In the genomic region with DNA sequence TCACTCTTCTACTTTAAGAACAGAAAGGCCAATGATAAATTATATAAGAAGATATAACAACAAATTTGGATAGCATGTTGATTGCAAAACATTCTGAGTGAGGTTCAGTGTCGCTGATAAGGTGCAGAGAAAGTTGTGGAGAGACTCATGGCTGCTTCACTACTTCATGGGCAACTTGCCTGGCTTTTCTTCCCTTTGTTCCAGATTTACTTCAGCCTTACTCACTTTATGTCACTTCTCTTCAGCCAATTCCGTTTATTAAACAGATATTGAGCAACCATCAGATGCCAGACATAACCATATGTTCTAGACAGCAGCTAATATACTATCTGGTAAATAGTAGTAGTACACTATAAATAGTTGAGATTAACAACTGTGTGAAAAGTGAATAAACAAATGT, we compare ENCODE assay signal across 32 cellular contexts.
"Had no signal": no experiment of that assay in that cellular context is flagged by ENCODE, and none has a peak within 500 bp of the region (broad histone marks: within the 10 kb centered on the region; RNA-seq: fewer than 3 reads in every experiment).

No MANE protein-coding gene starts in this region.

- H3K9me3 Mint-ChIP-seq: activated B cell treated with CpG ODN at 0.5 μM for 24 hours; activated CD8-positive, alpha-beta T cell treated with anti-CD3 and anti-CD28 coated beads for 36 hours; activated T-helper 17 cell treated with anti-CD3 and anti-CD28 coated beads, Interleukin-2, amount 50 U/mL, for 72 hours had no signal

- H3K27me3 Mint-ChIP-seq: activated B cell treated with CpG ODN at 0.5 μM for 24 hours had no signal

- DNase-seq: activated B cell treated with CpG ODN at 0.5 μM for 24 hours; activated CD4-positive, alpha-beta T cell treated with anti-CD3 and anti-CD28 coated beads for 48 hours; activated CD4-positive, alpha-beta T cell treated with anti-CD3 and anti-CD28 coated beads, Interleukin-2, amount 50 U/mL, for 1 hour; activated CD4-positive, alpha-beta T cell treated with anti-CD3 and anti-CD28 coated beads, Interleukin-2, amount 50 U/mL, for 48 hours; activated CD8-positive, alpha-beta memory T cell treated with anti-CD3 and anti-CD28 coated beads for 24 hours; activated CD8-positive, alpha-beta T cell treated with anti-CD3 and anti-CD28 coated beads for 36 hours; activated effector memory CD4-positive, alpha-beta T cell treated with Interleukin-2 at 50 U/mL for 16 hours; activated gamma-delta T cell treated with Interleukin-2 at 50 U/mL for 16 hours; activated naive CD4-positive, alpha-beta T cell treated with anti-CD3 and anti-CD28 coated beads, Interleukin-2, amount 50 U/mL, for 16 hours; activated naive CD4-positive, alpha-beta T cell treated with Interleukin-2 at 50 U/mL for 16 hours; activated T-cell treated with anti-CD3 and anti-CD28 coated beads, Interleukin-2, amount 50 U/mL, for 4 hours; amniotic stem cell; anterior cingulate cortex; body of pancreas; central memory CD4-positive, alpha-beta T cell; cerebellar nuclear complex; colonic mucosa; effector CD8-positive, alpha-beta T cell; esophagus squamous epithelium; foreskin fibroblast; glutamatergic neuron; heart right ventricle; T-cell; T1000; WERI-Rb-1 had no signal

- H3K9me3 ChIP-seq: body of pancreas, colonic mucosa had no signal

- H3K36me3 Mint-ChIP-seq: activated naive CD8-positive, alpha-beta T cell; T-cell had no signal

- ATAC-seq: activated CD4-positive, CD25-positive, alpha-beta regulatory T cell treated with anti-CD3 and anti-CD28 coated beads, Interleukin-2, amount 50 U/mL, for 24 hours; activated CD8-positive, alpha-beta T cell treated with anti-CD3 and anti-CD28 coated beads for 36 hours; activated T-cell treated with anti-CD3 and anti-CD28 coated beads, Interleukin-2, amount 50 U/mL, for 4 hours; activated T-helper 17 cell treated with anti-CD3 and anti-CD28 coated beads, Interleukin-2, amount 50 U/mL, for 72 hours; body of pancreas; heart right ventricle; T-cell had no signal

- H3K4me1 Mint-ChIP-seq: activated B cell treated with CpG ODN at 0.5 μM for 24 hours; activated T-helper 17 cell treated with anti-CD3 and anti-CD28 coated beads, Interleukin-2, amount 50 U/mL, for 72 hours; T-cell had no signal

- H3K4me1 ChIP-seq: body of pancreas, colonic mucosa, heart right ventricle had no signal

- H3K4me3 ChIP-seq: body of pancreas, cardiac muscle cell, colonic mucosa, esophagus squamous epithelium, heart right ventricle, hepatocyte had no signal

- H3K27ac Mint-ChIP-seq: activated B cell treated with CpG ODN at 0.5 μM for 24 hours; activated CD8-positive, alpha-beta T cell treated with anti-CD3 and anti-CD28 coated beads for 36 hours; activated naive CD8-positive, alpha-beta T cell; activated T-helper 17 cell treated with anti-CD3 and anti-CD28 coated beads, Interleukin-2, amount 50 U/mL, for 72 hours; T-cell; T-helper 1 cell treated with Interleukin-12 subunit alpha and Interleukin-12 subunit beta and Interleukin-4 antibody, amounts not matched to agents 30 μg/mL and 1 μg/mL, for 36 hours had no signal

- H3K27ac ChIP-seq: body of pancreas, cardiac muscle cell, colonic mucosa, epithelial cell of prostate, esophagus squamous epithelium, heart right ventricle, hepatocyte, WERI-Rb-1 had no signal

- H3K4me3 Mint-ChIP-seq: activated B cell treated with CpG ODN at 0.5 μM for 24 hours; activated CD8-positive, alpha-beta T cell treated with anti-CD3 and anti-CD28 coated beads for 36 hours; activated naive CD8-positive, alpha-beta T cell; activated T-cell treated with anti-CD3 and anti-CD28 coated beads, Interleukin-2, amount 50 U/mL, for 4 hours; activated T-helper 17 cell treated with anti-CD3 and anti-CD28 coated beads, Interleukin-2, amount 50 U/mL, for 72 hours; T-cell; T-helper 1 cell treated with Interleukin-12 subunit alpha and Interleukin-12 subunit beta and Interleukin-4 antibody, amounts not matched to agents 30 μg/mL and 1 μg/mL, for 36 hours had no signal

- H3K4me2 ChIP-seq: hepatocyte had no signal

- H2AFZ ChIP-seq: hepatocyte had no signal

- H3K79me2 ChIP-seq: hepatocyte had no signal

- H3K36me3 ChIP-seq: cardiac muscle cell, colonic mucosa, esophagus squamous epithelium, heart right ventricle, WERI-Rb-1 had no signal

- H3K27me3 ChIP-seq: body of pancreas, cardiac muscle cell, colonic mucosa, esophagus squamous epithelium, hepatocyte had no signal
